Comparison of ENCODE assay signal across 8 cellular contexts in genomic region chr17:45469204-45469563, GRCh38. TPM values are rescaled to one million over a fixed set of nuclear protein-coding genes. Genes with fewer than 3 reads are reported as not detected.
DNase-seq lines count a peak whose midpoint lies in the region; ATAC-seq, FAIRE-seq and TF ChIP-seq lines count a peak whose summit lies in the region.
"Not testable (repeated sequence)": the region's sequence is repeated elsewhere in the genome, so short reads cannot be mapped to it uniquely, and the experiment has no call there.

No MANE protein-coding gene starts in this region.

- H3K4me1 ChIP-seq in A549; GM23248 (ENCODE audit: insufficient read depth); RWPE2 (ENCODE audit: insufficient read depth, poor library complexity, severe bottlenecking); mucosa of descending colon (ENCODE audit: low read depth); transverse colon: not testable (repeated sequence)
- peaks cover 15% of the 10 kb centered on the region for H3K4me1 ChIP-seq in keratinocyte (ENCODE audit: control insufficient read depth, extremely low read depth, insufficient read depth, low read length)

- FAIRE-seq in A549 (lab: Jason Lieb, UNC) = not testable (repeated sequence)
- peak; percentile 7 for FAIRE-seq in bronchial epithelial cell (lab: Jason Lieb, UNC)
- FAIRE-seq in keratinocyte (lab: Jason Lieb, UNC) = peak; percentile 87

- H2AFZ ChIP-seq in GM23248; keratinocyte (ENCODE audit: control insufficient read depth, low read length): not testable (repeated sequence)

- not testable (repeated sequence) for H3K9me3 ChIP-seq in A549; GM23248 (ENCODE audit: low read depth); RWPE2 (ENCODE audit: severe bottlenecking); keratinocyte (ENCODE audit: control insufficient read depth, low read depth, low read length); mucosa of descending colon; transverse colon

- H3K27me3 ChIP-seq in GM23248 (replicated peaks; ENCODE audit: insufficient read depth); RWPE2 (ENCODE audit: insufficient read depth, poor library complexity, severe bottlenecking); bronchial epithelial cell (ENCODE audit: control insufficient read depth, insufficient read depth, low read length); keratinocyte (ENCODE audit: control insufficient read depth, extremely low read depth, insufficient read depth, low read length); transverse colon: not testable (repeated sequence)

- in situ Hi-C loops in GM23248 (cut with MboI); transverse colon (cut with MboI; ENCODE audit: low pct_ligation_motif_present in 1 of 4, low pct_unique_long_range_greater_than_20kb in 1 of 4, low sequenced_read_pairs in 3 of 4): not testable (repeated sequence)

- not testable (repeated sequence) for H3K9me2 ChIP-seq in GM23248 (ENCODE audit: insufficient read depth)

- H3K36me3 ChIP-seq in GM23248 (ENCODE audit: low read depth); bronchial epithelial cell (ENCODE audit: control insufficient read depth, insufficient read depth, low read length); keratinocyte (ENCODE audit: control insufficient read depth in 2 of 2, extremely low read depth in 1 of 2, insufficient read depth in 2 of 2, low read length in 2 of 2); mucosa of descending colon (ENCODE audit: low read depth); transverse colon: not testable (repeated sequence)
- peaks cover 10% of the 10 kb centered on the region; the same call in 1 of the 2 replicates for H3K36me3 ChIP-seq in RWPE2 (ENCODE audit: low read depth)

- TF ChIP-seq CTCF in A549 (IDR thresholded peaks at IDR 0.05); RWPE2 (IDR thresholded peaks at IDR 0.05; ENCODE audit: poor library complexity, severe bottlenecking); bronchial epithelial cell (IDR thresholded peaks at IDR 0.05; ENCODE audit: insufficient read depth, low read length, severe bottlenecking); keratinocyte (optimal IDR thresholded peaks at IDR 0.05 in 1 of 3, IDR thresholded peaks at IDR 0.05 in 1 of 3, conservative IDR thresholded peaks at IDR 0.05 in 1 of 3; ENCODE audit: extremely low read depth in 1 of 3, insufficient read depth in 2 of 3, low read length in 3 of 3); mucosa of descending colon (IDR thresholded peaks at IDR 0.05); transverse colon (IDR thresholded peaks at IDR 0.05): not testable (repeated sequence)

- H3K9ac ChIP-seq in GM23248; keratinocyte (ENCODE audit: control insufficient read depth, extremely low read depth, insufficient read depth, low read length): not testable (repeated sequence)

- dilution Hi-C loops in keratinocyte (cut with MboI; ENCODE audit: extremely low pct_ligation_motif_present, low sequenced_read_pairs) = not testable (repeated sequence)

- not testable (repeated sequence) for TF ChIP-seq EP300 in A549 (IDR thresholded peaks at IDR 0.05); transverse colon (IDR thresholded peaks at IDR 0.05; ENCODE audit: low read depth)

- H3K79me2 ChIP-seq in GM23248 (ENCODE audit: insufficient read depth); keratinocyte (ENCODE audit: control insufficient read depth, insufficient read depth, low read length): not testable (repeated sequence)

- intact Hi-C loops in mucosa of descending colon (cut with DNase I, micrococcal nuclease); transverse colon (cut with DNase I; ENCODE audit: low total_unique reads): not testable (repeated sequence)

- not testable (repeated sequence) for H3K9me1 ChIP-seq in keratinocyte (ENCODE audit: control insufficient read depth, extremely low read depth, insufficient read depth, low read length)

- ATAC-seq in A549 (peak; percentile 31 to 34; a peak in 4 of 6 replicates), RWPE2 (ENCODE audit: low read depth) (peak; percentile 43; the same call in 2 of the 3 replicates), esophagus mucosa (peak; percentile 81), mucosa of descending colon (peak; percentile 71)

- POLR2A ChIA-PET in A549 (lab: Yijun Ruan, JAX) = not testable (repeated sequence)

- CTCF ChIA-PET in A549 (lab: Yijun Ruan, JAX) = not testable (repeated sequence)

- H4K20me1 ChIP-seq in GM23248 (ENCODE audit: insufficient read depth); keratinocyte (ENCODE audit: control insufficient read depth, extremely low read depth, insufficient read depth, low read length): not testable (repeated sequence)

- DNase-seq in A549 (ENCODE audit: low read depth in 1 of 2, low spot score in 1 of 2); RWPE2 (ENCODE audit: low spot score); keratinocyte (ENCODE audit: low read depth, low spot score); mucosa of descending colon; transverse colon: not testable (repeated sequence)
- DNase-seq in GM23248 (peak; percentile 4), bronchial epithelial cell (ENCODE audit: low read depth) (peak; percentile 11)

- H3F3A ChIP-seq in GM23248 (ENCODE audit: insufficient read depth) = not testable (repeated sequence)

- WGBS in A549 (ENCODE audit: missing lambda C conversion rate) = 71% methylated on average over 4 of the region's 4 CpGs
- 41 to 61% methylated on average over 4 of the region's 4 CpGs for WGBS in GM23248 (ENCODE audit: low coverage in 1 of 2, low lambda C conversion rate in 2 of 2, missing lambda C conversion rate in 2 of 2), 2 experiments
- 30% methylated on average over 4 of the region's 4 CpGs; no CpG with 5 or more reads in 1 of the 2 donors for WGBS in transverse colon (ENCODE audit: low coverage in 1 of 2), 2 donors

- not testable (repeated sequence) for TF ChIP-seq RAD21 in A549 (conservative IDR thresholded peaks at IDR 0.05 in 1 of 2, IDR thresholded peaks at IDR 0.05 in 1 of 2)

- not testable (repeated sequence) for H3K4me2 ChIP-seq in A549; GM23248 (ENCODE audit: unreplicated experiment)
- peak overlapping the region; percentile 32 for H3K4me2 ChIP-seq in keratinocyte (ENCODE audit: control insufficient read depth, extremely low read depth, insufficient read depth, low read depth, low read length)

- not testable (repeated sequence) for TF ChIP-seq POLR2A in A549 (IDR thresholded peaks at IDR 0.05; ENCODE audit: low read length); transverse colon (IDR thresholded peaks at IDR 0.05)

- not testable (repeated sequence) for H3K27ac ChIP-seq in A549; GM23248; RWPE2 (ENCODE audit: poor library complexity, severe bottlenecking); keratinocyte (ENCODE audit: control insufficient read depth, insufficient read depth, low read length)
- peak overlapping the region; percentile 67 to 80 (median 76) for H3K27ac ChIP-seq in transverse colon

- H3K4me3 ChIP-seq in A549; GM23248; RWPE2 (ENCODE audit: severe bottlenecking); bronchial epithelial cell (ENCODE audit: low read depth, low read length); keratinocyte (ENCODE audit: control insufficient read depth in 2 of 3, extremely low read depth in 1 of 3, insufficient read depth in 2 of 3, low read depth in 1 of 3, low read length in 3 of 3); mucosa of descending colon; transverse colon: not testable (repeated sequence)

RNA-seq across cellular contexts. Expression of gene PLEKHM1, which starts 21.3 kb away (rescaled TPM):
- polyA plus RNA-seq in A549 (2011; rRNA removed) (14.8 and 17.9 TPM in 2 replicates), A549 (2017; fragmentation: RNase III; extraction: RNeasy Plus Mini Kit Qiagen cat#74134 plus additional on column Dnase treatment) (10.7 to 13.4 TPM (median 13.2 TPM) in 3 replicates), GM23248 (2016; fragmentation: Nextera tagmentation; extraction: Ambion mirVana) (15.3 and 18.6 TPM in 2 replicates), keratinocyte (30.1 to 69.1 TPM (median 33.0 TPM) in 3 replicates)
- 14.2 and 15.5 TPM in 2 replicates for polyA plus RNA-seq in A549 (2012; cell fraction: cytosol; rRNA removed)
- 22.9 and 34.1 TPM in 2 replicates for polyA plus RNA-seq in A549 (2012; cell fraction: nucleus; rRNA removed)
- polyA minus RNA-seq in A549 (2011; rRNA and poly(A)+ RNA removed) = 67.3 and 71.0 TPM in 2 replicates
- 19.1 and 26.0 TPM in 2 replicates for total RNA-seq in GM23248 (2014; rRNA removed; shearing (Covaris generic))
- total RNA-seq in bronchial epithelial cell (38.7 and 45.2 TPM in 2 replicates), esophagus mucosa (112 TPM), mucosa of descending colon (10 to 100 TPM; 59.1 to 71.3 (median 68.7) TPM), transverse colon (100 to 1,000 TPM in 1 of 4 donors, 10 to 100 TPM in 3; 43.6 to 111 (median 47.6) TPM)
- 44.7 TPM for polyA plus RNA-seq in keratinocyte (2011; ENCODE audit: low read depth)
- 27.7 and 39.6 TPM in 2 replicates for polyA plus RNA-seq in keratinocyte (2011; cell fraction: cytosol; rRNA removed)
- polyA plus RNA-seq in keratinocyte (2011; cell fraction: nucleus; rRNA removed) = 92.2 and 104 TPM in 2 replicates
- polyA plus RNA-seq in keratinocyte (2012; ENCODE audit: low replicate concordance) = 41.2 and 60.6 TPM in 2 replicates
- polyA minus RNA-seq in keratinocyte = 137 to 318 TPM (median 188 TPM) in 3 replicates
- polyA minus RNA-seq in keratinocyte (2011; cell fraction: cytosol; rRNA and poly(A)+ RNA removed) = 136 TPM
- 92.9 and 125 TPM in 2 replicates for polyA minus RNA-seq in keratinocyte (2011; cell fraction: nucleus; rRNA and poly(A)+ RNA removed)

RNA-seq across cellular contexts. Expression of gene ARHGAP27, which starts 36.5 kb away (rescaled TPM):
- 7.7 and 10.0 TPM in 2 replicates for polyA plus RNA-seq in A549 (2011; rRNA removed)
- polyA plus RNA-seq in A549 (2012; cell fraction: cytosol; rRNA removed) = 21.4 and 21.7 TPM in 2 replicates
- polyA plus RNA-seq in A549 (2012; cell fraction: nucleus; rRNA removed) = 75.5 and 149 TPM in 2 replicates
- polyA plus RNA-seq in A549 (2017; fragmentation: RNase III; extraction: RNeasy Plus Mini Kit Qiagen cat#74134 plus additional on column Dnase treatment) = 15.2 to 16.4 TPM (median 15.7 TPM) in 3 replicates
- polyA minus RNA-seq in A549 (2011; rRNA and poly(A)+ RNA removed) = 13.2 and 14.6 TPM in 2 replicates
- 1.3 and 3.4 TPM in 2 replicates for total RNA-seq in GM23248 (2014; rRNA removed; shearing (Covaris generic))
- polyA plus RNA-seq in GM23248 (2016; fragmentation: Nextera tagmentation; extraction: Ambion mirVana) = 0.33 and 0.59 TPM in 2 replicates
- total RNA-seq in bronchial epithelial cell = 27.1 and 38.3 TPM in 2 replicates
- 69.0 TPM for total RNA-seq in esophagus mucosa
- polyA plus RNA-seq in keratinocyte = 13.2 to 37.4 TPM (median 14.4 TPM) in 3 replicates
- 13.8 TPM for polyA plus RNA-seq in keratinocyte (2011; ENCODE audit: low read depth)
- polyA plus RNA-seq in keratinocyte (2011; cell fraction: cytosol; rRNA removed) = 9.9 and 18.5 TPM in 2 replicates
- polyA plus RNA-seq in keratinocyte (2011; cell fraction: nucleus; rRNA removed) = 70.1 and 88.7 TPM in 2 replicates
- polyA plus RNA-seq in keratinocyte (2012; ENCODE audit: low replicate concordance) = 16.6 and 34.7 TPM in 2 replicates
- 16.5 to 25.6 TPM (median 18.3 TPM) in 3 replicates for polyA minus RNA-seq in keratinocyte
- 21.3 TPM for polyA minus RNA-seq in keratinocyte (2011; cell fraction: cytosol; rRNA and poly(A)+ RNA removed)
- 47.1 and 62.7 TPM in 2 replicates for polyA minus RNA-seq in keratinocyte (2011; cell fraction: nucleus; rRNA and poly(A)+ RNA removed)
- total RNA-seq in mucosa of descending colon = 100 to 1,000 TPM in 2 of 3 donors, 10 to 100 TPM in 1; 88.7 to 199 (median 165) TPM
- 100 to 1,000 TPM; 194 to 489 (median 294) TPM for total RNA-seq in transverse colon
